10 cellular contexts compared by ENCODE assay signal in the genomic region with DNA sequence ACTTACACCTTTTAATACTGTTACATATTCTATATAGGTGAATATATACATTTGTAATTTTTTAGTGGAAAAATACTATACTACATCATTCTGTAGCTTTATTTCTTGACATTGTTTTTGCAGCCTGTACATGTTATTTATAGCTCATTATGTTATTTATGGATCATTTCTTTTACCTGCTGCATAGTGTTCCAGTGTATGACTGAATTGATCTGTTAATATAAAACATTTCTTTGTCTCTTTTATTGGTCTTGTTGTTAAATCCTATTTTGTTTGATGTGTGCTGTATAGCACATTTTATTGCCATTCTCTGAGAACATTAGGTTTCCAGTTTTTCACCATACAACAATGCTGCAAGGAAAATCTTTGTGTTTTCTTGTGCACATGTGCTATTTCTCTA. TPM values are rescaled to one million over a fixed set of nuclear protein-coding genes. Genes with fewer than 3 reads are reported as not detected.
A peak's percentile ranks its signal among the peaks of the same experiment; 100 is the strongest.
DNase-seq lines count a peak whose midpoint lies in the region; ATAC-seq and TF ChIP-seq lines count a peak whose summit lies in the region.
"Had no signal": no experiment of that assay in that cellular context is flagged by ENCODE, and none has a peak within 500 bp of the region (broad histone marks: within the 10 kb centered on the region; RNA-seq: fewer than 3 reads in every experiment).

No MANE protein-coding gene starts in this region.

- H3K4ac ChIP-seq in IMR-90 (ENCODE audit: low read depth, low read length), result no peak overlapping the region; the same call in 1 of the 2 replicates

- H3K56ac ChIP-seq in IMR-90 (ENCODE audit: extremely low read depth, insufficient read depth, low read length), result no peak overlapping the region

- no peaks in the 10 kb centered on the region for H3K27me3 Mint-ChIP-seq in Caco-2 (ENCODE audit: insufficient read depth, unreplicated experiment)
- no peaks in the 10 kb centered on the region for H3K27me3 Mint-ChIP-seq in activated naive CD8-positive, alpha-beta T cell treated with anti-CD3 and anti-CD28 coated beads for 36 hours
- no peaks in the 10 kb centered on the region for H3K27me3 Mint-ChIP-seq in neural crest cell (ENCODE audit: low read depth)

- intact Hi-C loops in Caco-2 (cut with micrococcal nuclease; ENCODE audit: unreplicated experiment) (no loop called here), IMR-90 (cut with micrococcal nuclease) (no loop called here)

- no peak overlapping the region for H3K14ac ChIP-seq in IMR-90 (replicated peaks; ENCODE audit: low read depth, low read length)

- no peak for DNase-seq in Caco-2
- DNase-seq in IMR-90, result no peak
- DNase-seq in activated naive CD8-positive, alpha-beta T cell treated with anti-CD3 and anti-CD28 coated beads for 36 hours, result no peak
- DNase-seq in neural crest cell (ENCODE audit: low read depth, low spot score), result no peak
- no peak for DNase-seq in mucosa of gallbladder (ENCODE audit: low spot score)
- DNase-seq in UCSD-AML1 (lab: John Stamatoyannopoulos, UW; ENCODE audit: unreplicated experiment), result no peak
- DNase-seq: activated gamma-delta T cell, DMS79 had no signal

- H4K5ac ChIP-seq in IMR-90 (ENCODE audit: low read depth, low read length), result no peak overlapping the region

- no peak overlapping the region; a peak in 1 of 4 replicates for H4K8ac ChIP-seq in IMR-90 (ENCODE audit: low read depth in 2 of 2, low read length in 2 of 2)

- in situ Hi-C loops in IMR-90 (cut with MboI; ENCODE audit: low sequenced_read_pairs), result no loop called here

- 0 out of 2 replicates have a peak overlapping the region, but pooled peaks have one; percentile 15 for H3K9ac ChIP-seq in IMR-90 (ENCODE audit: low read depth, low read length)

- dilution Hi-C loops in IMR-90 (cut with HindIII; ENCODE audit: low sequenced_read_pairs, unreplicated experiment), result no loop called here

- no peak for TF ChIP-seq POLR2A in IMR-90 (IDR thresholded peaks at IDR 0.05; ENCODE audit: low read depth, low read length)

- H3K36me3 ChIP-seq in Caco-2 (ENCODE audit: control insufficient read depth, insufficient read depth, low read length), result no peaks in the 10 kb centered on the region
- no peaks in the 10 kb centered on the region for H3K36me3 ChIP-seq in IMR-90 (ENCODE audit: control insufficient read depth, insufficient read depth, low read length)

- H3K36me3 Mint-ChIP-seq in Caco-2 (ENCODE audit: insufficient read depth, unreplicated experiment), result peaks cover 7% of the 10 kb centered on the region
- H3K36me3 Mint-ChIP-seq in activated naive CD8-positive, alpha-beta T cell treated with anti-CD3 and anti-CD28 coated beads for 36 hours, result peaks cover 28% of the 10 kb centered on the region
- H3K36me3 Mint-ChIP-seq in neural crest cell (ENCODE audit: low read depth), result no peaks in the 10 kb centered on the region

- ATAC-seq in IMR-90 (ENCODE audit: low read depth), result no peak
- ATAC-seq in HG03571 (IDR thresholded peaks at IDR 0.05; ENCODE audit: unreplicated experiment), result no peak

- no peak overlapping the region for H2BK15ac ChIP-seq in IMR-90 (ENCODE audit: low read depth, low read length)

- BruUV-seq in Caco-2 (replicated peaks; lab: Mats Ljungman, UMichigan), result no TSS peak
- BruUV-seq in IMR-90 (replicated peaks; lab: Mats Ljungman, UMichigan), result no TSS peak

- no peak overlapping the region for H2BK120ac ChIP-seq in IMR-90 (ENCODE audit: low read depth, low read length)

- H3K27me3 ChIP-seq in Caco-2 (replicated peaks; ENCODE audit: control insufficient read depth, insufficient read depth, low read length) (no peaks in the 10 kb centered on the region), IMR-90 (ENCODE audit: control insufficient read depth, insufficient read depth, low read length) (no peaks in the 10 kb centered on the region)

- H2AFZ ChIP-seq in IMR-90 (replicated peaks; ENCODE audit: low read length, poor library complexity), result no peak overlapping the region

- H3K4me3 Mint-ChIP-seq in Caco-2 (ENCODE audit: unreplicated experiment), result peak overlapping the region; percentile 87
- H3K4me3 Mint-ChIP-seq in activated naive CD8-positive, alpha-beta T cell treated with anti-CD3 and anti-CD28 coated beads for 36 hours, result peak overlapping the region; percentile 72
- peak overlapping the region; percentile 82 for H3K4me3 Mint-ChIP-seq in neural crest cell

- H3K4me2 ChIP-seq in IMR-90 (ENCODE audit: low read depth, low read length), result peak overlapping the region; percentile 62

- H3K4me1 Mint-ChIP-seq in Caco-2 (ENCODE audit: low read depth, unreplicated experiment) (peaks cover 7% of the 10 kb centered on the region), neural crest cell (peaks cover 20% of the 10 kb centered on the region)
- H3K4me1 Mint-ChIP-seq in activated naive CD8-positive, alpha-beta T cell treated with anti-CD3 and anti-CD28 coated beads for 36 hours, result peaks cover 47% of the 10 kb centered on the region

- peak overlapping the region; percentile 2; the same call in 1 of the 2 replicates for H3K23ac ChIP-seq in IMR-90 (ENCODE audit: low read depth, low read length)

- H3K9me1 ChIP-seq in IMR-90 (ENCODE audit: insufficient read depth, low read length), result no peaks in the 10 kb centered on the region

- H3K4me1 ChIP-seq in Caco-2, result no peaks in the 10 kb centered on the region; the same call in 1 of the 2 replicates
- peaks cover 1% of the 10 kb centered on the region; the same call in 1 of the 2 replicates for H3K4me1 ChIP-seq in IMR-90 (ENCODE audit: control insufficient read depth, insufficient read depth, low read length)

- CTCF ChIA-PET in Caco-2 (lab: Charles Lee) (no interaction called here), IMR-90 (lab: Yijun Ruan, JAX) (no interaction called here)

- no peak overlapping the region for H4K91ac ChIP-seq in IMR-90 (ENCODE audit: insufficient read depth, low read depth, low read length)

- H3K79me1 ChIP-seq in IMR-90 (ENCODE audit: low read depth in 1 of 2, low read length in 2 of 2), result peaks cover 19 to 43% of the 10 kb centered on the region in 2 experiments

- H2AK9ac ChIP-seq in IMR-90 (replicated peaks; ENCODE audit: low read depth, low read length, poor library complexity), result no peak overlapping the region

- 0 out of 2 replicates have a peak overlapping the region, but pooled peaks have one; percentile 1 for H2BK20ac ChIP-seq in IMR-90 (ENCODE audit: low read depth, low read length)

- TF ChIP-seq RAD21 in IMR-90 (IDR thresholded peaks at IDR 0.05; ENCODE audit: low read length), result no peak

- no peaks in the 10 kb centered on the region for H3K9me3 ChIP-seq in Caco-2
- H3K9me3 ChIP-seq in IMR-90 (ENCODE audit: control insufficient read depth, insufficient read depth, low read length), result no peaks in the 10 kb centered on the region

- H3K18ac ChIP-seq in IMR-90 (ENCODE audit: low read depth, low read length), result peak overlapping the region; percentile 43; the same call in 1 of the 2 replicates

- no peak overlapping the region; the same call in 1 of the 2 replicates for H3K4me3 ChIP-seq in Caco-2 (ENCODE audit: low read depth, low read length)
- H3K4me3 ChIP-seq in IMR-90 (ENCODE audit: insufficient read depth, low read depth, low read length), result no peak overlapping the region
- H3K4me3 ChIP-seq: coronary artery had no signal

- H2BK5ac ChIP-seq in IMR-90 (ENCODE audit: low read depth, low read length, poor library complexity, severe bottlenecking), result peak overlapping the region; percentile 18

- H3K27ac ChIP-seq in IMR-90 (ENCODE audit: insufficient read depth, low read length), result no peak overlapping the region

- H2AK5ac ChIP-seq in IMR-90 (ENCODE audit: low read depth, low read length), result no peak overlapping the region

- POLR2A ChIA-PET in Caco-2 (lab: Charles Lee) (no interaction called here), IMR-90 (lab: Charles Lee; ENCODE audit: unreplicated experiment) (no interaction called here)

- H3K27ac Mint-ChIP-seq in Caco-2 (ENCODE audit: unreplicated experiment) (peak overlapping the region; percentile 90), neural crest cell (ENCODE audit: unreplicated experiment) (no peak overlapping the region)
- peak overlapping the region; percentile 77 for H3K27ac Mint-ChIP-seq in activated naive CD8-positive, alpha-beta T cell treated with anti-CD3 and anti-CD28 coated beads for 36 hours

- no peak for TF ChIP-seq CTCF in Caco-2 (IDR thresholded peaks at IDR 0.05; ENCODE audit: insufficient read depth in 1 of 2, low read depth in 1 of 2, low read length in 1 of 2, severe bottlenecking in 1 of 2, unreplicated experiment in 1 of 2)
- TF ChIP-seq CTCF in IMR-90 (conservative IDR thresholded peaks at IDR 0.05; ENCODE audit: low read depth, low read length), result no peak
- TF ChIP-seq CTCF in neural crest cell (conservative IDR thresholded peaks at IDR 0.05), result no peak

- H3K9me3 Mint-ChIP-seq in Caco-2 (ENCODE audit: unreplicated experiment), result no peaks in the 10 kb centered on the region
- H3K9me3 Mint-ChIP-seq in activated naive CD8-positive, alpha-beta T cell treated with anti-CD3 and anti-CD28 coated beads for 36 hours, result no peaks in the 10 kb centered on the region
- no peaks in the 10 kb centered on the region for H3K9me3 Mint-ChIP-seq in neural crest cell

- no peaks in the 10 kb centered on the region for H4K20me1 ChIP-seq in IMR-90 (ENCODE audit: insufficient read depth, low read length)

TF ChIP-seq in IMR-90, 13 proteins besides CTCF, POLR2A, EP300 and RAD21 (continues in another document):
- no peak for TF ChIP-seq CHD1 (IDR thresholded peaks at IDR 0.05; ENCODE audit: low read depth, low read length)

RNA-seq across cellular contexts. Expression of gene SETDB2, which starts 2.4 kb away (rescaled TPM):
- total RNA-seq in Caco-2 (2022) (14.7 and 15.5 TPM in 2 replicates), IMR-90 (2012; rRNA removed) (5.7 and 8.6 TPM in 2 replicates), neural crest cell (7.9 and 8.4 TPM in 2 replicates), mucosa of gallbladder (9.8 TPM)
- polyA plus RNA-seq in IMR-90 (2012; rRNA removed), result 2.9 and 4.3 TPM in 2 replicates
- 0.33 and 0.35 TPM in 2 replicates for polyA plus RNA-seq in IMR-90 (2012; cell fraction: cytosol; rRNA removed)
- 1.1 and 6.2 TPM in 2 replicates for polyA plus RNA-seq in IMR-90 (2012; cell fraction: nucleus; rRNA removed; ENCODE audit: low replicate concordance)
- 10 to 100 TPM; 11.1 to 11.3 TPM for total RNA-seq in activated naive CD8-positive, alpha-beta T cell treated with anti-CD3 and anti-CD28 coated beads for 36 hours

RNA-seq across cellular contexts. Expression of gene CAB39L, which starts 2.6 kb away (rescaled TPM):
- 40.6 and 48.6 TPM in 2 replicates for total RNA-seq in Caco-2 (2022)
- total RNA-seq in IMR-90 (2012; rRNA removed), result 16.7 and 21.9 TPM in 2 replicates
- 6.6 and 8.5 TPM in 2 replicates for polyA plus RNA-seq in IMR-90 (2012; rRNA removed)
- polyA plus RNA-seq in IMR-90 (2012; cell fraction: cytosol; rRNA removed), result 2.4 and 3.2 TPM in 2 replicates
- polyA plus RNA-seq in IMR-90 (2012; cell fraction: nucleus; rRNA removed; ENCODE audit: low replicate concordance), result 2.4 and 6.0 TPM in 2 replicates
- 1 to 10 TPM; 3.1 to 3.2 TPM for total RNA-seq in activated naive CD8-positive, alpha-beta T cell treated with anti-CD3 and anti-CD28 coated beads for 36 hours
- total RNA-seq in neural crest cell, result 10.1 and 10.7 TPM in 2 replicates
- 27.5 TPM for total RNA-seq in mucosa of gallbladder

RNA-seq across cellular contexts. Expression of gene PHF11, which starts 49.3 kb away (rescaled TPM):
- total RNA-seq in Caco-2 (2022) (1.8 and 2.3 TPM in 2 replicates), IMR-90 (2012; rRNA removed) (3.9 and 6.7 TPM in 2 replicates), neural crest cell (12.0 and 14.9 TPM in 2 replicates), mucosa of gallbladder (36.7 TPM)
- 12.2 and 15.4 TPM in 2 replicates for polyA plus RNA-seq in IMR-90 (2012; rRNA removed)
- 4.0 TPM in 2 replicates for polyA plus RNA-seq in IMR-90 (2012; cell fraction: cytosol; rRNA removed)
- 9.2 and 65.7 TPM in 2 replicates for polyA plus RNA-seq in IMR-90 (2012; cell fraction: nucleus; rRNA removed; ENCODE audit: low replicate concordance)
- 10 to 100 TPM; 53.6 to 61.5 TPM for total RNA-seq in activated naive CD8-positive, alpha-beta T cell treated with anti-CD3 and anti-CD28 coated beads for 36 hours
